8 cellular contexts compared by ENCODE assay signal in the genomic region with DNA sequence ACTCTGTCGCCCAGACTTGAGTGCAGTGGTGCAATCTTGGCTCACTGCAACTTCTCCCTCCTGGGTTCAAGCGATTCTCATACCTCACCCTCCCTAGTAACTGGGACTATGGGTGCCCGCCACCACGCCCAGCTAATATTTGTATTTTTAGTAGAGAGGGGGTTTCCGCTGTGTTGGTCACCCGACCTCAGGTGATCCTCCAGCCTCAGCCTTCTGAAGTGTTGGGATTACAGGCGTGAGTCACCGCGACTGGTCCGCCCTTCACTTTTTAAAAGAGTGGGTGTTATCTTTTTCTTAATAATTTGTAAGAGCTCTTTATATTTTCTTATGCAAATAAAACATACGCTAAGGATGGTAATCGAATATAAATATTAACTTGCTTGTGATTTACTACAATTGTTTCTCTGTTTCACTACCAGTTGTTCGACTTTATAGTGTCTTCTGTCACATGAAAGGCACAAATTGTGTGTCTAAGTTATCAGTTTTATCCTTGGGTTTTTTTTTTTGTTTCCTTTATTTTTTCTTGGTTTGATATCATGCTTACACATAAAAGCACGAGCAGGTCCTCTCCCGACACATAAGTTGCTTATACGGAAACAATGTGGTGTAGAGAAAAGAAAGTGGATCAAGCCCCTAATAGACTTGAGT. TPM values are rescaled to one million over a fixed set of nuclear protein-coding genes. Genes with fewer than 3 reads are reported as not detected.
A peak's percentile ranks its signal among the peaks of the same experiment; 100 is the strongest.
DNase-seq lines count a peak whose midpoint lies in the region; ATAC-seq and TF ChIP-seq lines count a peak whose summit lies in the region.

No MANE protein-coding gene starts in this region.

- H3K27me3 Mint-ChIP-seq in GM23338 (ENCODE audit: insufficient read depth, low read depth, poor library complexity), result peaks cover 15% of the 10 kb centered on the region
- no peaks in the 10 kb centered on the region for H3K27me3 Mint-ChIP-seq in T-helper 2 cell treated with Interferon-gamma antibody and Interleukin-4, amounts not matched to agents 5 μg/mL and 100 μg/mL, for 36 hours (ENCODE audit: low read depth)

- H3K4me1 ChIP-seq in GM23338 (ENCODE audit: insufficient read depth), result no peaks in the 10 kb centered on the region; the same call in 1 of the 2 replicates
- H3K4me1 ChIP-seq in prostate gland (replicated peaks), result no peaks in the 10 kb centered on the region

- intact Hi-C loops in prostate gland (cut with DNase I), result loop anchor here (5.0 to 10.0 kb wide), 2 partner anchors 220 to 1177 kb away; a partner anchor contains a TSS

- WGBS in prostate gland, result 60% methylated on average over 16 of the region's 16 CpGs

- no peak for ATAC-seq in GM23338
- no peak for ATAC-seq in GM21360 (IDR thresholded peaks at IDR 0.05; ENCODE audit: unreplicated experiment)

- peaks cover 30% of the 10 kb centered on the region for H3K79me2 ChIP-seq in GM23338 (replicated peaks; ENCODE audit: insufficient read depth)

- H3K9me3 ChIP-seq in prostate gland, result no peaks in the 10 kb centered on the region

- H3F3A ChIP-seq in GM23338 (replicated peaks; ENCODE audit: low read depth), result peaks cover 7% of the 10 kb centered on the region; the same call in 1 of the 2 replicates

- no peak overlapping the region for H3K27ac Mint-ChIP-seq in GM23338
- H3K27ac Mint-ChIP-seq in T-helper 2 cell treated with Interferon-gamma antibody and Interleukin-4, amounts not matched to agents 5 μg/mL and 100 μg/mL, for 36 hours, result peak overlapping the region; percentile 98

- DNase-seq in GM23338 (ENCODE audit: low spot score) (no peak), epithelial cell of esophagus (ENCODE audit: low read depth) (peak; percentile 84), prostate gland (ENCODE audit: low spot score) (no peak), EL (no peak), dermis blood vessel endothelial cell (no peak), NCI-H510A (lab: John Stamatoyannopoulos, UW) (no peak)
- no peak for DNase-seq in T-helper 2 cell treated with Interferon-gamma antibody and Interleukin-4, amounts not matched to agents 5 μg/mL and 100 μg/mL, for 36 hours (ENCODE audit: low spot score)

- H3K9me3 Mint-ChIP-seq in GM23338, result no peaks in the 10 kb centered on the region
- H3K9me3 Mint-ChIP-seq in T-helper 2 cell treated with Interferon-gamma antibody and Interleukin-4, amounts not matched to agents 5 μg/mL and 100 μg/mL, for 36 hours, result no peaks in the 10 kb centered on the region

- H3K27me3 ChIP-seq in GM23338 (ENCODE audit: insufficient read depth) (no peaks in the 10 kb centered on the region), prostate gland (replicated peaks; ENCODE audit: insufficient read depth) (no peaks in the 10 kb centered on the region)

- H3K27ac ChIP-seq in GM23338 (ENCODE audit: low read depth) (no peak overlapping the region), prostate gland (peak overlapping the region; percentile 100)

- H3K4me3 Mint-ChIP-seq in GM23338, result peak overlapping the region; percentile 91
- H3K4me3 Mint-ChIP-seq in T-helper 2 cell treated with Interferon-gamma antibody and Interleukin-4, amounts not matched to agents 5 μg/mL and 100 μg/mL, for 36 hours, result peak overlapping the region; percentile 92

- peak overlapping the region; percentile 80; the same call in 1 of the 2 replicates for H2AFZ ChIP-seq in GM23338

- no peak for TF ChIP-seq POLR2A in prostate gland (IDR thresholded peaks at IDR 0.05)

- TF ChIP-seq CTCF in GM23338 (conservative IDR thresholded peaks at IDR 0.05; ENCODE audit: low read depth in 2 of 2) (no peak), epithelial cell of esophagus (IDR thresholded peaks at IDR 0.05; ENCODE audit: insufficient read depth, low read depth, low read length, missing control alignments) (no peak), prostate gland (IDR thresholded peaks at IDR 0.05) (no peak)

- H3K4me1 Mint-ChIP-seq in GM23338, result peaks cover 18% of the 10 kb centered on the region; the same call in 2 of the 3 replicates
- H3K4me1 Mint-ChIP-seq in T-helper 2 cell treated with Interferon-gamma antibody and Interleukin-4, amounts not matched to agents 5 μg/mL and 100 μg/mL, for 36 hours (ENCODE audit: low read depth), result peaks cover 22% of the 10 kb centered on the region

- H3K36me3 Mint-ChIP-seq in GM23338 (ENCODE audit: low read depth), result peaks cover 21% of the 10 kb centered on the region
- peaks cover 20% of the 10 kb centered on the region for H3K36me3 Mint-ChIP-seq in T-helper 2 cell treated with Interferon-gamma antibody and Interleukin-4, amounts not matched to agents 5 μg/mL and 100 μg/mL, for 36 hours (ENCODE audit: low read depth)

- H3K9me2 ChIP-seq in GM23338 (ENCODE audit: insufficient read depth), result no peaks in the 10 kb centered on the region

- H3K4me2 ChIP-seq in GM23338, result peak overlapping the region; percentile 97

- H3K4me3 ChIP-seq in GM23338 (peak overlapping the region; percentile 93), epithelial cell of esophagus (ENCODE audit: low read length) (peak overlapping the region; percentile 69), prostate gland (peak overlapping the region; percentile 92 to 99)

- no peaks in the 10 kb centered on the region; the same call in 1 of the 2 replicates for H3K36me3 ChIP-seq in GM23338 (ENCODE audit: insufficient read depth)
- H3K36me3 ChIP-seq in prostate gland, result no peaks in the 10 kb centered on the region

- peaks cover 10% of the 10 kb centered on the region for H4K20me1 ChIP-seq in GM23338 (replicated peaks; ENCODE audit: insufficient read depth)

TF ChIP-seq in GM23338, 12 proteins besides CTCF, POLR2A, EP300 and RAD21:
- no peak for TF ChIP-seq STAT1 (IDR thresholded peaks at IDR 0.05; ENCODE audit: unreplicated experiment)
- TF ChIP-seq, protein P1, sequence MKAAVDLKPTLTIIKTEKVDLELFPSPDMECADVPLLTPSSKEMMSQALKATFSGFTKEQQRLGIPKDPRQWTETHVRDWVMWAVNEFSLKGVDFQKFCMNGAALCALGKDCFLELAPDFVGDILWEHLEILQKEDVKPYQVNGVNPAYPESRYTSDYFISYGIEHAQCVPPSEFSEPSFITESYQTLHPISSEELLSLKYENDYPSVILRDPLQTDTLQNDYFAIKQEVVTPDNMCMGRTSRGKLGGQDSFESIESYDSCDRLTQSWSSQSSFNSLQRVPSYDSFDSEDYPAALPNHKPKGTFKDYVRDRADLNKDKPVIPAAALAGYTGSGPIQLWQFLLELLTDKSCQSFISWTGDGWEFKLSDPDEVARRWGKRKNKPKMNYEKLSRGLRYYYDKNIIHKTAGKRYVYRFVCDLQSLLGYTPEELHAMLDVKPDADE (IDR thresholded peaks at IDR 0.05), result no peak
- TF ChIP-seq, protein P2, sequence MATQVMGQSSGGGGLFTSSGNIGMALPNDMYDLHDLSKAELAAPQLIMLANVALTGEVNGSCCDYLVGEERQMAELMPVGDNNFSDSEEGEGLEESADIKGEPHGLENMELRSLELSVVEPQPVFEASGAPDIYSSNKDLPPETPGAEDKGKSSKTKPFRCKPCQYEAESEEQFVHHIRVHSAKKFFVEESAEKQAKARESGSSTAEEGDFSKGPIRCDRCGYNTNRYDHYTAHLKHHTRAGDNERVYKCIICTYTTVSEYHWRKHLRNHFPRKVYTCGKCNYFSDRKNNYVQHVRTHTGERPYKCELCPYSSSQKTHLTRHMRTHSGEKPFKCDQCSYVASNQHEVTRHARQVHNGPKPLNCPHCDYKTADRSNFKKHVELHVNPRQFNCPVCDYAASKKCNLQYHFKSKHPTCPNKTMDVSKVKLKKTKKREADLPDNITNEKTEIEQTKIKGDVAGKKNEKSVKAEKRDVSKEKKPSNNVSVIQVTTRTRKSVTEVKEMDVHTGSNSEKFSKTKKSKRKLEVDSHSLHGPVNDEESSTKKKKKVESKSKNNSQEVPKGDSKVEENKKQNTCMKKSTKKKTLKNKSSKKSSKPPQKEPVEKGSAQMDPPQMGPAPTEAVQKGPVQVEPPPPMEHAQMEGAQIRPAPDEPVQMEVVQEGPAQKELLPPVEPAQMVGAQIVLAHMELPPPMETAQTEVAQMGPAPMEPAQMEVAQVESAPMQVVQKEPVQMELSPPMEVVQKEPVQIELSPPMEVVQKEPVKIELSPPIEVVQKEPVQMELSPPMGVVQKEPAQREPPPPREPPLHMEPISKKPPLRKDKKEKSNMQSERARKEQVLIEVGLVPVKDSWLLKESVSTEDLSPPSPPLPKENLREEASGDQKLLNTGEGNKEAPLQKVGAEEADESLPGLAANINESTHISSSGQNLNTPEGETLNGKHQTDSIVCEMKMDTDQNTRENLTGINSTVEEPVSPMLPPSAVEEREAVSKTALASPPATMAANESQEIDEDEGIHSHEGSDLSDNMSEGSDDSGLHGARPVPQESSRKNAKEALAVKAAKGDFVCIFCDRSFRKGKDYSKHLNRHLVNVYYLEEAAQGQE (IDR thresholded peaks at IDR 0.05; ENCODE audit: unreplicated experiment), result no peak
- TF ChIP-seq ZNF114 (CRISPR knock-in tag; IDR thresholded peaks at IDR 0.05), result no peak
- TF ChIP-seq EZH2phosphoT487 (IDR thresholded peaks at IDR 0.05; ENCODE audit: unreplicated experiment), result no peak

RNA-seq across cellular contexts. Expression of a gene that starts 1.9 kb away (rescaled TPM):
- total RNA-seq in GM23338 (2014; rRNA removed; shearing (Covaris generic)), result 109 and 121 TPM in 2 replicates
- 78.9 and 105 TPM in 2 replicates for polyA plus RNA-seq in GM23338 (2016; fragmentation: Nextera tagmentation; extraction: Ambion mirVana)
- 10 to 100 TPM; 63.4 to 84.6 TPM for total RNA-seq in prostate gland
- 78.0 and 86.4 TPM in 2 replicates for total RNA-seq in dermis blood vessel endothelial cell
